1 cellular context compared by ENCODE assay signal in genomic region chr6:117025310-117025709, GRCh38.
TF ChIP-seq lines count a peak whose summit lies in the region.

No MANE protein-coding gene starts in this region.

TF ChIP-seq in GM23338, 12 proteins besides CTCF, POLR2A, EP300 and RAD21 (continued from another document):
- no peak for TF ChIP-seq ZNF462 (CRISPR knock-in tag; IDR thresholded peaks at IDR 0.05)
- TF ChIP-seq ZNF114 (CRISPR knock-in tag; IDR thresholded peaks at IDR 0.05) = no peak
- no peak for TF ChIP-seq CREB1 (CRISPR knock-in tag; IDR thresholded peaks at IDR 0.05; ENCODE audit: low read depth)
- TF ChIP-seq EZH2 (IDR thresholded peaks at IDR 0.05; ENCODE audit: low read depth, unreplicated experiment) = no peak
- no peak for TF ChIP-seq NANOG (IDR thresholded peaks at IDR 0.05; ENCODE audit: borderline replicate concordance)
TF ChIP-seq in GM23338: peak in this region for 0.
